In the genomic region with DNA sequence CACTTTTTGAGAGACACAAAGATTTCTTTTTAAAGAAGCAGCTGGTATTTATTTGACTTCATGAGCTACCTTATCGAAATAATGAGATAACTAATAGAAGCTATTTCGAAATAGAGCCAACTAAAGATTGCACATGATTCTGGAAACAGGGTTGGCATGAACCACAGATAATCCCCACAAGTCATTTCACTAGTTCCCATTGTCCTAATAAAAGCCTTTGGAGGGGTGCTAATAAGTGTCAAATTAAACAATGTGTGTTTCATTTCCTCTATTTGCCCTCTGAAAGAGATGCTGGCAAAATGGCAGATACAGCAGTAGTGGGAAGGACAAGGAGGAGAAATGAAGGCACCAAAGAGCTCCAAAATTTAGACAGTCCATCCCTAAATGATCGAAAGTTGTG, we compare ENCODE assay signal across 13 cellular contexts.
DNase-seq lines count a peak whose midpoint lies in the region; ATAC-seq and FAIRE-seq lines count a peak whose summit lies in the region.
"Had no signal": no experiment of that assay in that cellular context is flagged by ENCODE, and none has a peak within 500 bp of the region (broad histone marks: within the 10 kb centered on the region; RNA-seq: fewer than 3 reads in every experiment).

No MANE protein-coding gene starts in this region.

- H3K9me3 Mint-ChIP-seq in CD4-positive, alpha-beta memory T cell: no peaks in the 10 kb centered on the region
- H3K9me3 Mint-ChIP-seq in effector memory CD8-positive, alpha-beta T cell: no peaks in the 10 kb centered on the region
- H3K9me3 Mint-ChIP-seq: activated T-helper 2 cell treated with anti-CD3 and anti-CD28 coated beads, Interferon-gamma antibody, Interleukin-2, Interleukin-4, amounts not matched to agents 10 μg/mL and 5 μg/mL and 100 μg/mL, durations not matched to agents 14 hours and 24 hours and 36 hours had no signal

- no peak overlapping the region for H3K4me3 ChIP-seq in CD4-positive, alpha-beta memory T cell (ENCODE audit: low read length in 2 of 2)
- H3K4me3 ChIP-seq in rectal smooth muscle tissue (ENCODE audit: low read length): no peak overlapping the region

- peaks cover 73% of the 10 kb centered on the region for H3K4me1 ChIP-seq in CD4-positive, alpha-beta memory T cell (ENCODE audit: insufficient read depth, low read length)
- H3K4me1 ChIP-seq in rectal smooth muscle tissue (ENCODE audit: control insufficient read depth, insufficient read depth, low read length): peaks cover 9% of the 10 kb centered on the region

- H3K4me3 Mint-ChIP-seq in CD4-positive, alpha-beta memory T cell: peak overlapping the region in 4 of 8 donors; percentile 44 to 70 (median 58)
- H3K4me3 Mint-ChIP-seq in effector memory CD8-positive, alpha-beta T cell: no peak overlapping the region

- H3K4me1 Mint-ChIP-seq in CD4-positive, alpha-beta memory T cell: peaks cover 46 to 80% (median 59%) of the 10 kb centered on the region in 4 donors
- peaks cover 34 to 42% of the 10 kb centered on the region in 2 donors for H3K4me1 Mint-ChIP-seq in effector memory CD8-positive, alpha-beta T cell (ENCODE audit: low read depth in 2 of 2)

- intact Hi-C loops in CD4-positive, alpha-beta memory T cell (cut with micrococcal nuclease): loop anchor here (10.0 kb wide), 1 partner anchor 730 kb away; no protein-coding TSS in a partner anchor

- H3K36me3 ChIP-seq in CD4-positive, alpha-beta memory T cell (ENCODE audit: insufficient read depth, low read length): no peaks in the 10 kb centered on the region
- H3K36me3 ChIP-seq in rectal smooth muscle tissue (ENCODE audit: control insufficient read depth, insufficient read depth, low read length): no peaks in the 10 kb centered on the region
- H3K36me3 ChIP-seq: neutrophil had no signal

- no peak overlapping the region for H3K9ac ChIP-seq in rectal smooth muscle tissue (ENCODE audit: low read length)

- peak overlapping the region; percentile 81 to 99 (median 93) for H3K27ac Mint-ChIP-seq in CD4-positive, alpha-beta memory T cell
- H3K27ac Mint-ChIP-seq in effector memory CD8-positive, alpha-beta T cell: peak overlapping the region; percentile 88 to 90

- FAIRE-seq in GM19239 (lab: Jason Lieb, UNC): no peak
- FAIRE-seq: small intestine had no signal

- no peak for DNase-seq in CD4-positive, alpha-beta memory T cell
- peak; percentile 46 for DNase-seq in MV-4-11 (lab: John Stamatoyannopoulos, UW)
- no peak for DNase-seq in effector memory CD8-positive, alpha-beta T cell
- no peak for DNase-seq in GM19239 (ENCODE audit: insufficient read length, low spot score)
- no peak for DNase-seq in NCI-H2227 treated with DMSO at 0.1 percent for 48 hours (lab: John Stamatoyannopoulos, UW)
- DNase-seq: MM.1S, NCI-H774, small intestine had no signal

- POLR2A ChIA-PET in CD4-positive, alpha-beta memory T cell (lab: Charles Lee; ENCODE audit: partially characterized antibody): interaction anchor here (0.7 to 5.0 kb wide), 6 partner anchors 8 to 158 kb away, joined by 3 to 59 read pairs (median 8); no protein-coding TSS in a partner anchor

- H3K27me3 ChIP-seq in CD4-positive, alpha-beta memory T cell (ENCODE audit: insufficient read depth, low read length): no peaks in the 10 kb centered on the region
- no peaks in the 10 kb centered on the region for H3K27me3 ChIP-seq in rectal smooth muscle tissue (ENCODE audit: control insufficient read depth, insufficient read depth, low read length)
- H3K27me3 ChIP-seq: neutrophil had no signal

- H3K9me3 ChIP-seq in CD4-positive, alpha-beta memory T cell (ENCODE audit: control insufficient read depth in 1 of 2, low read length in 2 of 2): no peaks in the 10 kb centered on the region
- H3K9me3 ChIP-seq: neutrophil had no signal

- H3K27ac ChIP-seq in CD4-positive, alpha-beta memory T cell (ENCODE audit: low read depth, low read length): peak overlapping the region; percentile 64
- H3K27ac ChIP-seq in rectal smooth muscle tissue (ENCODE audit: low read depth, low read length): peak overlapping the region; percentile 75
- H3K27ac ChIP-seq: C4-2B, neutrophil had no signal

- CTCF ChIA-PET in CD4-positive, alpha-beta memory T cell (lab: Charles Lee; ENCODE audit: partially characterized antibody): interaction anchor here (1.0 to 10.8 kb wide), 8 partner anchors 13 to 159 kb away, joined by 3 to 177 read pairs (median 10); partner anchors contain the start of gene RIPOR2

- no peaks in the 10 kb centered on the region for H3K27me3 Mint-ChIP-seq in CD4-positive, alpha-beta memory T cell
- H3K27me3 Mint-ChIP-seq in effector memory CD8-positive, alpha-beta T cell: no peaks in the 10 kb centered on the region

- no peak for ATAC-seq in effector memory CD8-positive, alpha-beta T cell (replicated peaks)
- no peak for ATAC-seq in GM18870 (IDR thresholded peaks at IDR 0.05; ENCODE audit: unreplicated experiment)

- H3K36me3 Mint-ChIP-seq in CD4-positive, alpha-beta memory T cell: peaks cover 3 to 7% of the 10 kb centered on the region in 2 donors
- no peaks in the 10 kb centered on the region for H3K36me3 Mint-ChIP-seq in effector memory CD8-positive, alpha-beta T cell (ENCODE audit: insufficient read depth)
